14 cellular contexts compared by ENCODE assay signal in the genomic region with DNA sequence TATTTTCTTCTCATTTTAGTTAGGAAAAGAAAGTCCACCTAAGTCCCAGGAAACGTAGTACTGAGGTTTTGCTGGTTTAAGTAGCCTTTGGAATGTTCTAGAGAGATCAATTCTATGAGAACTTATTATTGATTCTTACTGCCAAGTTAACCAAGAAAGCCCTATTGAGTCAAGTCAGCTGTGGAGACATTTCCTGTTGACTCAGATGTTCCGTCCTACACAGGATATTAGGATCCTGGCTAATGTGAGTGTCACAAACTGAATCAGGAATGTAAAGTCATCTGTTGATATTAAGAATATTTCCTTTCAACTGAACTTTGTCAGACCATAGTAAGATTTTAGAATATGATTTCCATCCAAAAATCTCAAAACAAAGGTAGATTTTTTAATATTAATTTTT.
A peak's percentile ranks its signal among the peaks of the same experiment; 100 is the strongest.
DNase-seq lines count a peak whose midpoint lies in the region; ATAC-seq, FAIRE-seq and TF ChIP-seq lines count a peak whose summit lies in the region.
"Had no signal": no experiment of that assay in that cellular context is flagged by ENCODE, and none has a peak within 500 bp of the region (broad histone marks: within the 10 kb centered on the region; RNA-seq: fewer than 3 reads in every experiment).

No MANE protein-coding gene starts in this region.

- H3K27ac ChIP-seq in IMR-90 (ENCODE audit: insufficient read depth, low read length) (no peak overlapping the region), gastroesophageal sphincter (no peak overlapping the region)
- H3K27ac ChIP-seq: A549, skin epidermis, stomach had no signal

- no peak overlapping the region for H3K4me3 ChIP-seq in IMR-90 (ENCODE audit: insufficient read depth, low read depth, low read length)
- no peak overlapping the region for H3K4me3 ChIP-seq in bronchial epithelial cell (ENCODE audit: low read depth, low read length)
- no peak overlapping the region for H3K4me3 ChIP-seq in gastroesophageal sphincter
- H3K4me3 ChIP-seq: A549, skin epidermis, stomach had no signal

- no peak overlapping the region for H3K18ac ChIP-seq in IMR-90 (ENCODE audit: low read depth, low read length)

- H2BK120ac ChIP-seq in IMR-90 (ENCODE audit: low read depth, low read length), result no peak overlapping the region

- no peak overlapping the region for H3K9ac ChIP-seq in IMR-90 (ENCODE audit: low read depth, low read length)

- H2BK15ac ChIP-seq in IMR-90 (ENCODE audit: low read depth, low read length), result no peak overlapping the region

- H3K36me3 ChIP-seq in IMR-90 (ENCODE audit: control insufficient read depth, insufficient read depth, low read length), result no peaks in the 10 kb centered on the region
- H3K36me3 ChIP-seq in bronchial epithelial cell (ENCODE audit: control insufficient read depth, insufficient read depth, low read length), result no peaks in the 10 kb centered on the region
- H3K36me3 ChIP-seq in gastroesophageal sphincter, result no peaks in the 10 kb centered on the region
- H3K36me3 ChIP-seq: stomach had no signal

- H3K79me1 ChIP-seq in IMR-90 (ENCODE audit: low read depth in 1 of 2, low read length in 2 of 2), result no peaks in the 10 kb centered on the region

- H3K4me2 ChIP-seq in IMR-90 (ENCODE audit: low read depth, low read length), result no peak overlapping the region
- H3K4me2 ChIP-seq: A549 had no signal

- H2AK9ac ChIP-seq in IMR-90 (replicated peaks; ENCODE audit: low read depth, low read length, poor library complexity), result no peak overlapping the region

- no peak overlapping the region for H3K56ac ChIP-seq in IMR-90 (ENCODE audit: extremely low read depth, insufficient read depth, low read length)

- H4K20me1 ChIP-seq in IMR-90 (ENCODE audit: insufficient read depth, low read length), result no peaks in the 10 kb centered on the region

- no TSS peak for BruUV-seq in IMR-90 (replicated peaks; lab: Mats Ljungman, UMichigan)

- CTCF ChIA-PET in IMR-90 (lab: Yijun Ruan, JAX), result interaction anchor here (0.5 kb wide), 1 partner anchor 15 kb away, joined by 4 read pairs; no protein-coding TSS in a partner anchor

- no peaks in the 10 kb centered on the region for H3K27me3 ChIP-seq in IMR-90 (ENCODE audit: control insufficient read depth, insufficient read depth, low read length)
- no peaks in the 10 kb centered on the region for H3K27me3 ChIP-seq in bronchial epithelial cell (ENCODE audit: control insufficient read depth, insufficient read depth, low read length)
- H3K27me3 ChIP-seq in gastroesophageal sphincter, result no peaks in the 10 kb centered on the region
- H3K27me3 ChIP-seq: stomach had no signal

- in situ Hi-C loops in IMR-90 (cut with MboI; ENCODE audit: low sequenced_read_pairs), result no loop called here

- no peaks in the 10 kb centered on the region for H3K9me1 ChIP-seq in IMR-90 (ENCODE audit: insufficient read depth, low read length)

- H3K14ac ChIP-seq in IMR-90 (replicated peaks; ENCODE audit: low read depth, low read length), result no peak overlapping the region

- DNase-seq in A172 (ENCODE audit: low spot score), result peak; percentile 30
- DNase-seq in IMR-90, result peak; percentile 76
- DNase-seq in bronchial epithelial cell (ENCODE audit: low read depth), result peak; percentile 66
- peak; percentile 20 for DNase-seq in glomerular visceral epithelial cell (ENCODE audit: extremely low spot score)
- DNase-seq in NCI-H2107 treated with DMSO at 0.1 percent for 48 hours (lab: John Stamatoyannopoulos, UW; ENCODE audit: unreplicated experiment), result no peak
- no peak for DNase-seq in retina
- no peak for DNase-seq in DMS114 treated with DMSO at 0.1 percent for 48 hours (lab: John Stamatoyannopoulos, UW; ENCODE audit: unreplicated experiment)
- DNase-seq: hypothalamus, left ventricle myocardium superior, stomach had no signal

- no peak overlapping the region for H2BK5ac ChIP-seq in IMR-90 (ENCODE audit: low read depth, low read length, poor library complexity, severe bottlenecking)

- no peak overlapping the region for H4K5ac ChIP-seq in IMR-90 (ENCODE audit: low read depth, low read length)

- H3K23ac ChIP-seq in IMR-90 (ENCODE audit: low read depth, low read length), result no peak overlapping the region

- TF ChIP-seq POLR2A in IMR-90 (IDR thresholded peaks at IDR 0.05; ENCODE audit: low read depth, low read length), result no peak
- no peak for TF ChIP-seq POLR2A in gastroesophageal sphincter (IDR thresholded peaks at IDR 0.05)

- no peak for FAIRE-seq in bronchial epithelial cell (lab: Jason Lieb, UNC)
- FAIRE-seq: A549 had no signal

- ATAC-seq in IMR-90 (ENCODE audit: low read depth) (no peak), gastroesophageal sphincter (no peak)
- ATAC-seq: A549; activated CD4-positive, CD25-positive, alpha-beta regulatory T cell treated with anti-CD3 and anti-CD28 coated beads, Interleukin-2, amount 50 U/mL, for 24 hours; left ventricle myocardium superior had no signal

- H3K9me3 ChIP-seq in IMR-90 (ENCODE audit: control insufficient read depth, insufficient read depth, low read length) (no peaks in the 10 kb centered on the region), gastroesophageal sphincter (no peaks in the 10 kb centered on the region)
- H3K9me3 ChIP-seq: A549, stomach had no signal

- dilution Hi-C loops in IMR-90 (cut with HindIII; ENCODE audit: low sequenced_read_pairs, unreplicated experiment), result no loop called here

- no peak for TF ChIP-seq RAD21 in IMR-90 (IDR thresholded peaks at IDR 0.05; ENCODE audit: low read length)

- H2AK5ac ChIP-seq in IMR-90 (ENCODE audit: low read depth, low read length), result no peak overlapping the region

- H2BK20ac ChIP-seq in IMR-90 (ENCODE audit: low read depth, low read length), result no peak overlapping the region

- no peak overlapping the region for H2AFZ ChIP-seq in IMR-90 (replicated peaks; ENCODE audit: low read length, poor library complexity)

- TF ChIP-seq EP300 in gastroesophageal sphincter (IDR thresholded peaks at IDR 0.05), result no peak

- H4K91ac ChIP-seq in IMR-90 (ENCODE audit: insufficient read depth, low read depth, low read length), result no peak overlapping the region

- H4K8ac ChIP-seq in IMR-90 (ENCODE audit: low read depth in 2 of 2, low read length in 2 of 2), result no peak overlapping the region

- POLR2A ChIA-PET in IMR-90 (lab: Charles Lee; ENCODE audit: unreplicated experiment), result no interaction called here

- H3K4me1 ChIP-seq in IMR-90 (ENCODE audit: control insufficient read depth, insufficient read depth, low read length) (no peaks in the 10 kb centered on the region), gastroesophageal sphincter (no peaks in the 10 kb centered on the region)
- H3K4me1 ChIP-seq: A549, stomach had no signal

- no peak overlapping the region for H3K4ac ChIP-seq in IMR-90 (ENCODE audit: low read depth, low read length)

- no CpG with 5 or more reads among the region's 2 CpGs for WGBS in IMR-90 (ENCODE audit: extremely low coverage in 2 of 2, insufficient read length in 1 of 2), 2 experiments
- WGBS in gastroesophageal sphincter (ENCODE audit: low coverage in 1 of 2), 2 donors, result 29 to 36% methylated on average over 2 of the region's 2 CpGs

- TF ChIP-seq CTCF in IMR-90 (conservative IDR thresholded peaks at IDR 0.05; ENCODE audit: low read depth, low read length) (no peak), bronchial epithelial cell (IDR thresholded peaks at IDR 0.05; ENCODE audit: insufficient read depth, low read length, severe bottlenecking) (no peak), gastroesophageal sphincter (IDR thresholded peaks at IDR 0.05) (no peak)

- intact Hi-C loops in IMR-90 (cut with micrococcal nuclease), result no loop called here

TF ChIP-seq in IMR-90, 13 proteins besides CTCF, POLR2A, EP300 and RAD21:
- TF ChIP-seq SMC3 (IDR thresholded peaks at IDR 0.05; ENCODE audit: low read depth, low read length) (no peak), CEBPB (IDR thresholded peaks at IDR 0.05; ENCODE audit: low read depth, low read length) (peak; percentile 7; the same call in 1 of the 2 replicates), MAFK (IDR thresholded peaks at IDR 0.05; ENCODE audit: low read depth, low read length) (no peak), RFX5 (IDR thresholded peaks at IDR 0.05; ENCODE audit: low read depth, low read length) (no peak), NFE2L2 (IDR thresholded peaks at IDR 0.05; ENCODE audit: low read depth, low read length) (no peak)

Comparison
In these comparisons a context has a peak if more than half of its experiments do, and no peak if none do; other contexts are left out.
1. DNase-seq: peak in A172 (single experiment), IMR-90 (single experiment), bronchial epithelial cell (single experiment) and glomerular visceral epithelial cell (single experiment); none in NCI-H2107 treated with DMSO at 0.1 percent for 48 hours (single experiment), retina (single experiment) and DMS114 treated with DMSO at 0.1 percent for 48 hours (single experiment).